11 cellular contexts compared by ENCODE assay signal in the genomic region with DNA sequence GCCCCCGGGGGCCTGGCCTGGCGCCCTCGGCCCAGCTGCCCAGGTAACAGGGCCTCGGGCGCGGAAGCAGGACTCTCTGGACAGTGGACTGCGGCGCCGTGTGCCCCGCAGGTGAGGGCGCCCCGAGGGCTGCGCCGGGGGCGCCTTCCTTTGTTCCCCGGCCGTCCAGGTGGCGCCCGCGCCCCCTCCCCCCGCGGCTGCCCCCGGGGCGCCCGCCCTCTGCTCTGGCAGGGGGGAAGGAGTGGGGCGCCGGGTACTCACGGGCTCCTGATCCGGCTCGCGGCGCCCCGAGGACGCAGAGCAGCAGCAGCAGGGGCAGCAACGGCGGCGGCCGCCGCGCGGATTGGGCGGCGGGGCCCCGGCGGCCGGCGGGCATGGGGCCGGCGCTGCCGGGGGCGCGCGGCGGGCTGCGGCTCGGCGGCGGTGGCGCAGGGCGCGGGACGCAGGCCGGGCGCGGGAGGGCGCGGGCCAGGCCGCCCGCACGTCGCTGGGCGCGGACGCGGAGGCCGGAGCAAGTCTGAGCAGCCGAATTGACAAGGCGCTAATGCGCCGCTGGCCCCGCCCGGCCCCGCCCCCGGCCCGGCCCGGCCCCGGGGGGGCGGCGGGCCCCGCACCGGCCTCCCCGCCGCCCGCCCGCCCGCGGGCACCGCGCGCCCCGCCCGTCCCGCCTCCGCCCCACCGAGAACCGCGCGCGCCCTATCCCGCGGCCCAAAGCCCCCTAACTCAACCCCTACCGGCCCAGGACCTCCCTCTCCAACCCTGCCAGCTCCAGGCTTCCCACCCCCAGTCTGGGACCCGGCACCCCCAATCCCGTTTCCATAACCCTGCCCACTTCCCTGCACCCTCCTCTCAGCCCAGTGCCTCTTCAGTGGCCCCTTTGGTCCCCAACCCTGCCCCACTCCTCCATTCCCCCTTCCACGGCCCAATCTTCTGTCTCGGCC. TPM values are rescaled to one million over a fixed set of nuclear protein-coding genes. Genes with fewer than 3 reads are reported as not detected.
DNase-seq lines count a peak whose midpoint lies in the region; ATAC-seq and TF ChIP-seq lines count a peak whose summit lies in the region.
"Had no signal": no experiment of that assay in that cellular context is flagged by ENCODE, and none has a peak within 500 bp of the region (broad histone marks: within the 10 kb centered on the region; RNA-seq: fewer than 3 reads in every experiment).

TSS of gene CRLF1 (minus strand) at position 519 of the 941 bp plus-strand sequence. CDS start at position 376, 143 bp downstream.

- H3K27me3 ChIP-seq in WERI-Rb-1 (ENCODE audit: insufficient read depth, low read depth, severe bottlenecking) (peaks cover 43% of the 10 kb centered on the region), sigmoid colon (peaks cover 68 to 96% (median 83%) of the 10 kb centered on the region in 3 donors)

- DNase-seq in Caki2 (ENCODE audit: low read depth) (no peak), WERI-Rb-1 (no peak), cardiac septum (ENCODE audit: low spot score) (no peak), sigmoid colon (no peak), DMS79 (lab: John Stamatoyannopoulos, UW) (no peak)
- no peak for DNase-seq in activated T-helper 2 cell treated with anti-CD3 and anti-CD28 coated beads, Interferon-gamma antibody, Interleukin-2, Interleukin-4, amounts not matched to agents 10 μg/mL and 5 μg/mL and 100 μg/mL, durations not matched to agents 14 hours and 24 hours and 36 hours (ENCODE audit: low spot score)
- DNase-seq: DND-41, NCI-H2107, T-helper 9 cell had no signal

- H3K4me3 ChIP-seq in WERI-Rb-1 (ENCODE audit: low read depth, low read length) (peak within 1 kb of the TSS; percentile 66), sigmoid colon (peak within 1 kb of the TSS in 3 of 4 donors; percentile 7 to 34 (median 21))

- intact Hi-C loops in cardiac septum (cut with DNase I) = no loop called here
- intact Hi-C loops in sigmoid colon (cut with DNase I) = no loop called here
- intact Hi-C loops in activated T-helper 2 cell treated with anti-CD3 and anti-CD28 coated beads, Interferon-gamma antibody, Interleukin-2, Interleukin-4, amounts not matched to agents 10 μg/mL and 5 μg/mL and 100 μg/mL, durations not matched to agents 14 hours and 24 hours and 36 hours (cut with micrococcal nuclease) = no loop called here

- 1% methylated on average over 116 of the region's 116 CpGs for whole genome bisulfite sequencing in sigmoid colon, 2 donors

- in situ Hi-C loops in Caki2 (cut with HindIII; ENCODE audit: low pct_unique_long_range_greater_than_20kb, low sequenced_read_pairs) = no loop called here

- H3K27ac Mint-ChIP-seq in activated T-helper 2 cell treated with anti-CD3 and anti-CD28 coated beads, Interferon-gamma antibody, Interleukin-2, Interleukin-4, amounts not matched to agents 10 μg/mL and 5 μg/mL and 100 μg/mL, durations not matched to agents 14 hours and 24 hours and 36 hours = no peak within 1 kb of the TSS

- H3K27me3 Mint-ChIP-seq in activated T-helper 2 cell treated with anti-CD3 and anti-CD28 coated beads, Interferon-gamma antibody, Interleukin-2, Interleukin-4, amounts not matched to agents 10 μg/mL and 5 μg/mL and 100 μg/mL, durations not matched to agents 14 hours and 24 hours and 36 hours (ENCODE audit: low read depth) = peaks cover 70% of the 10 kb centered on the region

- peaks cover 2% of the 10 kb centered on the region for H3K4me1 Mint-ChIP-seq in activated T-helper 2 cell treated with anti-CD3 and anti-CD28 coated beads, Interferon-gamma antibody, Interleukin-2, Interleukin-4, amounts not matched to agents 10 μg/mL and 5 μg/mL and 100 μg/mL, durations not matched to agents 14 hours and 24 hours and 36 hours (ENCODE audit: low read depth)

- peaks cover 2% of the 10 kb centered on the region; the same call in 1 of the 2 replicates for H3K36me3 ChIP-seq in WERI-Rb-1
- H3K36me3 ChIP-seq in sigmoid colon = no peaks in the 10 kb centered on the region

- H3K27ac ChIP-seq in WERI-Rb-1 = peak within 1 kb of the TSS; percentile 36; the same call in 1 of the 2 replicates
- no peak within 1 kb of the TSS for H3K27ac ChIP-seq in sigmoid colon

- ATAC-seq in HG03097 (IDR thresholded peaks at IDR 0.05; ENCODE audit: low FRiP score, unreplicated experiment) (no peak), HG03280 (IDR thresholded peaks at IDR 0.05; ENCODE audit: unreplicated experiment) (no peak)

- H3K4me3 Mint-ChIP-seq in activated T-helper 2 cell treated with anti-CD3 and anti-CD28 coated beads, Interferon-gamma antibody, Interleukin-2, Interleukin-4, amounts not matched to agents 10 μg/mL and 5 μg/mL and 100 μg/mL, durations not matched to agents 14 hours and 24 hours and 36 hours (ENCODE audit: low read depth) = no peak within 1 kb of the TSS

- TF ChIP-seq CTCF in WERI-Rb-1 (IDR thresholded peaks at IDR 0.05; ENCODE audit: low read depth, low read length) (no peak), sigmoid colon (IDR thresholded peaks at IDR 0.05) (no peak)

- TF ChIP-seq POLR2A in sigmoid colon (IDR thresholded peaks at IDR 0.05) = no peak

- H3K36me3 Mint-ChIP-seq in activated T-helper 2 cell treated with anti-CD3 and anti-CD28 coated beads, Interferon-gamma antibody, Interleukin-2, Interleukin-4, amounts not matched to agents 10 μg/mL and 5 μg/mL and 100 μg/mL, durations not matched to agents 14 hours and 24 hours and 36 hours (ENCODE audit: low read depth) = no peaks in the 10 kb centered on the region

- no peak for TF ChIP-seq EP300 in sigmoid colon (IDR thresholded peaks at IDR 0.05)

- peaks cover 0 to 45% (median 37%) of the 10 kb centered on the region in 4 donors for H3K4me1 ChIP-seq in sigmoid colon

- H3K9me3 ChIP-seq in WERI-Rb-1 (ENCODE audit: severe bottlenecking) = no peaks in the 10 kb centered on the region
- no peaks in the 10 kb centered on the region for H3K9me3 ChIP-seq in sigmoid colon

- H3K9me3 Mint-ChIP-seq in activated T-helper 2 cell treated with anti-CD3 and anti-CD28 coated beads, Interferon-gamma antibody, Interleukin-2, Interleukin-4, amounts not matched to agents 10 μg/mL and 5 μg/mL and 100 μg/mL, durations not matched to agents 14 hours and 24 hours and 36 hours = no peaks in the 10 kb centered on the region

RNA-seq across cellular contexts. Expression of gene CRLF1, which starts in this region (rescaled TPM):
- 9.8 and 51.0 TPM in 2 replicates for total RNA-seq in Caki2 (2014; rRNA removed; shearing (Covaris generic); ENCODE audit: low replicate concordance)
- total RNA-seq in cardiac septum = 29.6 TPM
- total RNA-seq in sigmoid colon = 10 to 100 TPM in 2 of 4 donors, 1 to 10 TPM in 1, under 1 TPM in 1; 0.82 to 28.8 (median 17.0) TPM
- polyA plus RNA-seq in sigmoid colon = 1 to 10 TPM in 1 of 3 donors, under 1 TPM in 1, not detected in 1; 0.60 to 6.8 TPM
- not detected in 2 replicates for total RNA-seq in activated T-helper 2 cell treated with anti-CD3 and anti-CD28 coated beads, Interferon-gamma antibody, Interleukin-2, Interleukin-4, amounts not matched to agents 10 μg/mL and 5 μg/mL and 100 μg/mL, durations not matched to agents 14 hours and 24 hours and 36 hours
